In genomic region chr11:106961518-106961917, GRCh38 we compare ENCODE assay signal across 11 cellular contexts.
A peak's percentile ranks its signal among the peaks of the same experiment; 100 is the strongest.
DNase-seq lines count a peak whose midpoint lies in the region; ATAC-seq and TF ChIP-seq lines count a peak whose summit lies in the region.
"Had no signal": no experiment of that assay in that cellular context is flagged by ENCODE, and none has a peak within 500 bp of the region (broad histone marks: within the 10 kb centered on the region; RNA-seq: fewer than 3 reads in every experiment).

No MANE protein-coding gene starts in this region.

- DNase-seq in GM03348 (ENCODE audit: low spot score) (peak; percentile 73), T1000 (lab: John Stamatoyannopoulos, UW) (peak; percentile 4), foreskin fibroblast (peak; percentile 83 to 86), retinal pigment epithelial cell (ENCODE audit: low read depth) (peak; percentile 57), amygdala (lab: John Stamatoyannopoulos, UW) (no peak), hippocampal formation (lab: John Stamatoyannopoulos, UW) (no peak)
- no peak for DNase-seq in activated CD8-positive, alpha-beta memory T cell treated with anti-CD3 and anti-CD28 coated beads, Interleukin-2, amount 50 U/mL, for 48 hours
- DNase-seq: DMS79; NCI-H1417; stimulated activated naive CD8-positive, alpha-beta T cell treated with anti-CD3 and anti-CD28 coated beads, Interleukin-15, amount 100 ng/mL, for 72 hours had no signal

- no peak overlapping the region for H3K4me3 ChIP-seq in foreskin fibroblast (ENCODE audit: low read depth in 1 of 2, low read length in 2 of 2)
- H3K4me3 ChIP-seq in retinal pigment epithelial cell (ENCODE audit: low read length), result no peak overlapping the region

- ATAC-seq in HG03378 (IDR thresholded peaks at IDR 0.05; ENCODE audit: unreplicated experiment), result no peak
- ATAC-seq: stimulated activated naive CD8-positive, alpha-beta T cell treated with anti-CD3 and anti-CD28 coated beads, Interleukin-15, amount 100 ng/mL, for 72 hours had no signal

- TF ChIP-seq CTCF in foreskin fibroblast (IDR thresholded peaks at IDR 0.05; ENCODE audit: low read depth, low read length) (no peak), retinal pigment epithelial cell (conservative IDR thresholded peaks at IDR 0.05; ENCODE audit: low read depth, low read length) (no peak)

Comparison
In these comparisons a context has a peak if more than half of its experiments do, and no peak if none do; other contexts are left out.
1. DNase-seq: peak in GM03348 (single experiment), T1000 (single experiment), foreskin fibroblast (2 of 2) and retinal pigment epithelial cell (single experiment); none in activated CD8-positive, alpha-beta memory T cell treated with anti-CD3 and anti-CD28 coated beads, Interleukin-2, amount 50 U/mL, for 48 hours (single experiment), amygdala (0 of 56) and hippocampal formation (0 of 2).